Comparison of ENCODE assay signal across 11 cellular contexts in genomic region chr15:100114526-100114925, GRCh38.
DNase-seq lines count a peak whose midpoint lies in the region; ATAC-seq, FAIRE-seq and TF ChIP-seq lines count a peak whose summit lies in the region.
"Had no signal": no experiment of that assay in that cellular context is flagged by ENCODE, and none has a peak within 500 bp of the region (broad histone marks: within the 10 kb centered on the region; RNA-seq: fewer than 3 reads in every experiment).

No MANE protein-coding gene starts in this region.

- ATAC-seq in GM18873 (IDR thresholded peaks at IDR 0.05; ENCODE audit: low FRiP score, unreplicated experiment) = no peak
- ATAC-seq: esophagus mucosa had no signal

- no peak overlapping the region for H2BK20ac ChIP-seq in H1 (ENCODE audit: low read length)

- TF ChIP-seq POLR2A in H1 (IDR thresholded peaks at IDR 0.05; ENCODE audit: control extremely low read depth in 1 of 2, low read depth in 2 of 2, low read length in 2 of 2) (no peak), thyroid gland (IDR thresholded peaks at IDR 0.05) (no peak)

- no peak for FAIRE-seq in H1 (lab: Jason Lieb, UNC)

- intact Hi-C loops in thyroid gland (cut with DNase I) = no loop called here

- CTCF ChIA-PET in H1 (lab: Charles Lee; ENCODE audit: partially characterized antibody) = interaction anchor here (1.3 to 2.0 kb wide), 3 partner anchors 19 to 224 kb away, joined by 3 to 5 read pairs (median 5); no protein-coding TSS in a partner anchor

- no peak for TF ChIP-seq RAD21 in H1 (IDR thresholded peaks at IDR 0.05 in 1 of 2, conservative IDR thresholded peaks at IDR 0.05 in 1 of 2; ENCODE audit: low read depth in 2 of 2, low read length in 2 of 2)

- H2BK15ac ChIP-seq in H1 (ENCODE audit: low read length) = no peak overlapping the region

- no peak overlapping the region for H4K91ac ChIP-seq in H1 (replicated peaks; ENCODE audit: insufficient read length, low read length)

- no peak overlapping the region for H4K5ac ChIP-seq in H1 (ENCODE audit: insufficient read length, low read depth, low read length)

- no peaks in the 10 kb centered on the region for H4K20me1 ChIP-seq in H1 (replicated peaks in 1 of 2; ENCODE audit: control insufficient read depth in 1 of 2, insufficient read depth in 2 of 2, low read length in 2 of 2)

- H3K4me3 ChIP-seq in H1 (ENCODE audit: extremely low read depth in 1 of 4, insufficient read depth in 2 of 4, low read depth in 3 of 4, low read length in 4 of 4) (no peak overlapping the region), mesodermal cell (ENCODE audit: extremely low read depth, insufficient read depth, low read length, poor library complexity, severe bottlenecking) (no peak overlapping the region), thyroid gland (replicated peaks in 1 of 3) (peak overlapping the region in 2 of 3 donors; percentile 6 to 16)

- H3K27ac ChIP-seq in H1 (ENCODE audit: low read depth, low read length) (no peak overlapping the region), mesodermal cell (ENCODE audit: low read depth, low read length, severe bottlenecking) (peak overlapping the region; percentile 93), thyroid gland (peak overlapping the region; percentile 89 to 94 (median 93))
- H3K27ac ChIP-seq: 22Rv1 had no signal

- H3K14ac ChIP-seq in H1 (ENCODE audit: insufficient read length) = no peak overlapping the region

- no peaks in the 10 kb centered on the region for H3K79me1 ChIP-seq in H1 (ENCODE audit: low read depth, low read length)

- no peaks in the 10 kb centered on the region for H3K79me2 ChIP-seq in H1 (ENCODE audit: control insufficient read depth in 1 of 2, insufficient read depth in 2 of 2, low read length in 2 of 2)

- no peak overlapping the region for H3K56ac ChIP-seq in H1 (replicated peaks; ENCODE audit: insufficient read length, low read depth, low read length)

- no peaks in the 10 kb centered on the region for H3K9me3 ChIP-seq in H1 (ENCODE audit: insufficient read depth in 2 of 2, low read depth in 1 of 2, low read length in 1 of 2)
- H3K9me3 ChIP-seq in mesodermal cell (ENCODE audit: control insufficient read depth, low read length) = peaks cover 2% of the 10 kb centered on the region
- no peaks in the 10 kb centered on the region for H3K9me3 ChIP-seq in thyroid gland

- TF ChIP-seq CTCF in H1 (IDR thresholded peaks at IDR 0.05; ENCODE audit: control extremely low read depth in 1 of 3, insufficient read depth in 1 of 3, low read depth in 1 of 3, low read length in 3 of 3) = no peak
- TF ChIP-seq CTCF in thyroid gland (IDR thresholded peaks at IDR 0.05) = no peak

- H3K4me2 ChIP-seq in H1 (ENCODE audit: insufficient read depth in 1 of 2, low read depth in 2 of 2, low read length in 2 of 2) = peak overlapping the region in 1 of 2 experiments; percentile 21; a peak in 1 of 4 replicates

- DNase-seq in DMS153 (lab: John Stamatoyannopoulos, UW) = peak; percentile 0
- no peak for DNase-seq in DMS153 treated with DMSO at 0.1 percent for 48 hours (lab: John Stamatoyannopoulos, UW; ENCODE audit: unreplicated experiment)
- DNase-seq in H1 (ENCODE audit: low read depth in 1 of 2, low spot score in 2 of 2) = no peak
- peak; percentile 83 to 86 for DNase-seq in thyroid gland
- DNase-seq in NCI-H1436 (lab: John Stamatoyannopoulos, UW) = no peak
- no peak for DNase-seq in NCI-H526 treated with DMSO at 0.1 percent for 48 hours (lab: John Stamatoyannopoulos, UW)
- DNase-seq: activated CD4-positive, alpha-beta T cell treated with anti-CD3 and anti-CD28 coated beads, Interleukin-2, amount 50 U/mL, for 4 hours had no signal

- 0 out of 2 replicates have a peak overlapping the region, but pooled peaks have one; percentile 7 for H4K8ac ChIP-seq in H1 (ENCODE audit: extremely low read depth, insufficient read depth, low read length)

- no peak overlapping the region for H3K23ac ChIP-seq in H1 (ENCODE audit: insufficient read length)

- TF ChIP-seq EP300 in H1 (IDR thresholded peaks at IDR 0.05; ENCODE audit: borderline replicate concordance in 1 of 2, low read depth in 2 of 2, low read length in 2 of 2) = no peak

- H3K18ac ChIP-seq in H1 (ENCODE audit: extremely low read depth, low read length) = no peak overlapping the region

- H2AFZ ChIP-seq in H1 (ENCODE audit: low read length) = no peak overlapping the region

- H2BK5ac ChIP-seq in H1 (ENCODE audit: low read depth, low read length) = no peak overlapping the region

- H2AK5ac ChIP-seq in H1 (ENCODE audit: low read depth, low read length) = no peak overlapping the region

- POLR2A ChIA-PET in H1 (lab: Charles Lee; ENCODE audit: partially characterized antibody) = interaction anchor here (1.2 kb wide), 1 partner anchor 10 kb away, joined by 3 read pairs; no protein-coding TSS in a partner anchor

- H3K36me3 ChIP-seq in H1 (ENCODE audit: control insufficient read depth in 2 of 4, insufficient read depth in 4 of 4, low read length in 3 of 4) (no peaks in the 10 kb centered on the region), mesodermal cell (ENCODE audit: control insufficient read depth, insufficient read depth, low read length) (no peaks in the 10 kb centered on the region), thyroid gland (no peaks in the 10 kb centered on the region)

- no peak overlapping the region for H2BK120ac ChIP-seq in H1 (replicated peaks; ENCODE audit: low read depth, low read length)

- H3K23me2 ChIP-seq in H1 (ENCODE audit: low read depth, low read length) = no peaks in the 10 kb centered on the region

- H3K27me3 ChIP-seq in H1 (replicated peaks in 1 of 4; ENCODE audit: control insufficient read depth in 3 of 4, extremely low read depth in 1 of 4, insufficient read depth in 3 of 4, low read length in 3 of 4) (no peaks in the 10 kb centered on the region), thyroid gland (no peaks in the 10 kb centered on the region)

- 80% methylated on average over 11 of the region's 11 CpGs; no CpG with 5 or more reads in 1 of the 2 experiments for WGBS in H1 (ENCODE audit: extremely low coverage in 1 of 2, insufficient coverage in 1 of 2, insufficient read length in 1 of 2, insufficient replicate concordance in 2 of 2, low coverage in 1 of 2, low lambda C conversion rate in 2 of 2, missing lambda C conversion rate in 1 of 2), 2 experiments
- WGBS in mesodermal cell (ENCODE audit: insufficient coverage in 2 of 2), 2 experiments = 55 to 64% methylated on average over 11 of the region's 11 CpGs
- 8 to 21% methylated on average over 11 of the region's 11 CpGs for WGBS in thyroid gland, 2 donors

- H3K4me1 ChIP-seq in H1 (replicated peaks in 1 of 4; ENCODE audit: control insufficient read depth in 3 of 4, insufficient read depth in 4 of 4, low read length in 3 of 4) (peaks cover 0 to 4% (median 0%) of the 10 kb centered on the region in 4 experiments; a peak in 2 of 7 replicates), mesodermal cell (ENCODE audit: control insufficient read depth, insufficient read depth, low read length, poor library complexity, severe bottlenecking) (peaks cover 35% of the 10 kb centered on the region), thyroid gland (peaks cover 38 to 61% of the 10 kb centered on the region in 2 donors)

- H2BK12ac ChIP-seq in H1 (ENCODE audit: low read depth, low read length) = no peak overlapping the region

- no peak overlapping the region for H3K9ac ChIP-seq in H1 (replicated peaks in 1 of 4; ENCODE audit: extremely low read depth in 1 of 4, low read depth in 3 of 4, low read length in 3 of 4)

- no peak overlapping the region for H3K4ac ChIP-seq in H1 (replicated peaks; ENCODE audit: insufficient read length, low read depth, low read length)

TF ChIP-seq in H1, 55 proteins besides CTCF, POLR2A, EP300 and RAD21:
- TF ChIP-seq USF2 (IDR thresholded peaks at IDR 0.05; ENCODE audit: low read length) = no peak
- TF ChIP-seq BACH1 (IDR thresholded peaks at IDR 0.05; ENCODE audit: low read length) = no peak
- no peak for TF ChIP-seq SAP30 (IDR thresholded peaks at IDR 0.05; ENCODE audit: insufficient read depth, insufficient replicate concordance, low read length)
- TF ChIP-seq BCL11A (IDR thresholded peaks at IDR 0.05; ENCODE audit: low read depth in 2 of 2, low read length in 2 of 2) = no peak
- TF ChIP-seq NRF1 (IDR thresholded peaks at IDR 0.05; ENCODE audit: low read depth, low read length) = no peak
- TF ChIP-seq SIRT6 (IDR thresholded peaks at IDR 0.05; ENCODE audit: low read length) = no peak
- TF ChIP-seq TCF12 (IDR thresholded peaks at IDR 0.05; ENCODE audit: low read depth, low read length) = no peak

Comparison
In these comparisons a context has a peak if more than half of its experiments do, and no peak if none do; other contexts are left out.
1. DNase-seq: peak in DMS153 (single experiment) and thyroid gland (2 of 2); none in DMS153 treated with DMSO at 0.1 percent for 48 hours (single experiment), H1 (0 of 2), NCI-H1436 (single experiment) and NCI-H526 treated with DMSO at 0.1 percent for 48 hours (single experiment).
2. H3K4me3 ChIP-seq: peak in thyroid gland (2 of 3); none in H1 (0 of 4) and mesodermal cell (single experiment).